Comparison of ENCODE assay signal across 8 cellular contexts in genomic region chr17:57987582-57988300, GRCh38. TPM values are rescaled to one million over a fixed set of nuclear protein-coding genes. Genes with fewer than 3 reads are reported as not detected.
A peak's percentile ranks its signal among the peaks of the same experiment; 100 is the strongest.
DNase-seq lines count a peak whose midpoint lies in the region; ATAC-seq and TF ChIP-seq lines count a peak whose summit lies in the region.

Gene VEZF1, minus strand, starts transcription at chr17:57988254. Its CDS starts 143 bp downstream, at chr17:57988111.

- peak within 1 kb of the TSS; percentile 97 for H3K27ac Mint-ChIP-seq in endothelial cell (ENCODE audit: unreplicated experiment)

- H3K27me3 Mint-ChIP-seq in endothelial cell (ENCODE audit: unreplicated experiment), result peaks cover 10% of the 10 kb centered on the region

- TF ChIP-seq CTCF in endothelial cell (IDR thresholded peaks at IDR 0.05; ENCODE audit: unreplicated experiment), result no peak

- H3K4me1 Mint-ChIP-seq in endothelial cell (ENCODE audit: unreplicated experiment), result peaks cover 43% of the 10 kb centered on the region

- no peaks in the 10 kb centered on the region for H3K9me3 ChIP-seq in mononuclear cell (ENCODE audit: low read depth, low read length)

- ATAC-seq in GM18867 (IDR thresholded peaks at IDR 0.05; ENCODE audit: unreplicated experiment) (peak; percentile 69), HG03108 (IDR thresholded peaks at IDR 0.05; ENCODE audit: unreplicated experiment) (peak; percentile 59)

- H3K4me3 Mint-ChIP-seq in endothelial cell (ENCODE audit: unreplicated experiment), result peak within 1 kb of the TSS; percentile 97

- peaks cover 54% of the 10 kb centered on the region for H3K4me1 ChIP-seq in mononuclear cell (ENCODE audit: insufficient read depth, low read length)

- H3K4me3 ChIP-seq in mononuclear cell (ENCODE audit: low read length), result peak within 1 kb of the TSS; percentile 69

- no peaks in the 10 kb centered on the region for H3K9me3 Mint-ChIP-seq in endothelial cell (ENCODE audit: unreplicated experiment)

- peaks cover 9% of the 10 kb centered on the region for H3K36me3 Mint-ChIP-seq in endothelial cell (ENCODE audit: low read depth, unreplicated experiment)

- no peaks in the 10 kb centered on the region for H3K27me3 ChIP-seq in mononuclear cell (ENCODE audit: insufficient read depth, low read length)

- DNase-seq in AG08396 (ENCODE audit: low spot score) (peak; percentile 86), NCI-H774 (lab: John Stamatoyannopoulos, UW) (peak; percentile 80), endothelial cell (ENCODE audit: low spot score) (peak; percentile 77)
- DNase-seq in activated CD8-positive, alpha-beta memory T cell treated with anti-CD3 and anti-CD28 coated beads, Interleukin-2, amount 50 U/mL, for 24 hours (ENCODE audit: extremely low read depth), result peak; percentile 45
- peak; percentile 52 to 58 for DNase-seq in stimulated activated CD8-positive, alpha-beta memory T cell treated with anti-CD3 and anti-CD28 coated beads, Interleukin-2, amount 100 ng/mL, for 1 hour (ENCODE audit: low read depth in 2 of 2)

RNA-seq across cellular contexts. Expression of gene VEZF1, which starts in this region (rescaled TPM):
- total RNA-seq in endothelial cell (ENCODE audit: unreplicated experiment) (43.7 TPM), mononuclear cell (85.6 TPM)

Comparison
In these comparisons a context has a peak if more than half of its experiments do, and no peak if none do; other contexts are left out.
1. Peak in every context shown above with its lines: DNase-seq, ATAC-seq and H3K4me3 ChIP-seq.